19 cellular contexts compared by ENCODE assay signal in the genomic region with DNA sequence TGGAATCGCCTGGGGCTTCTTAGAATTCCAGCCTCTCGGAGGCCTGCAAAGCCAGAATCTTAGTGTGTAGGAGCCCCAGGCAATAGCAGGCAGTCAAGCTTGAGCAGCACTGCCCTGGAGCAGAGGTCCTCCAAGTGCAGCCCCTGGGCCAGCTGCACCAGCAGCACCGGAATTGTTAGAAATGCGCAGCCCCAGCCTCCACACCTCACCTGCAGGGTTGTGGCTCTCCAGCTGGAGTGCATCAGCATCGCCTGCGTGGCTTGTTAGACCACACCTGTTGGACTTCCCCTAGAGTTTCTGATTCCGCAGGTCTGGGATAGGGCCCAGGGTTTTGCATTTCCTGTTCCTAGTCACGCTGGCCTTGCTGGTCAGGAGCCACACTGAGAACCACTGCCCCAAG.
DNase-seq lines count a peak whose midpoint lies in the region; ATAC-seq and TF ChIP-seq lines count a peak whose summit lies in the region.
"Had no signal": no experiment of that assay in that cellular context is flagged by ENCODE, and none has a peak within 500 bp of the region (broad histone marks: within the 10 kb centered on the region; RNA-seq: fewer than 3 reads in every experiment).

No MANE protein-coding gene starts in this region.

- peaks cover 6 to 57% (median 28%) of the 10 kb centered on the region in 11 experiments; a peak in 19 of 22 replicates for H3K36me3 ChIP-seq in BLaER1 treated with 17β-estradiol and CSF1 and Interleukin-3, amounts not matched to agents 10 nM and 100 nM
- no peaks in the 10 kb centered on the region for H3K36me3 ChIP-seq in sigmoid colon
- H3K36me3 ChIP-seq: Peyer's patch, tibial nerve had no signal

- WGBS in sigmoid colon, 2 donors = 83% methylated on average over 8 of the region's 8 CpGs

- H3K27ac Mint-ChIP-seq in glutamatergic neuron (ENCODE audit: unreplicated experiment) = no peak overlapping the region
- H3K27ac Mint-ChIP-seq: effector memory CD8-positive, alpha-beta T cell; immature natural killer cell had no signal

- ATAC-seq in activated T-cell treated with anti-CD3 and anti-CD28 coated beads, Interleukin-2, amount 50 U/mL, for 4 hours = no peak
- ATAC-seq: activated CD4-positive, CD25-positive, alpha-beta regulatory T cell treated with anti-CD3 and anti-CD28 coated beads, Interleukin-2, amount 50 U/mL, for 24 hours; effector memory CD8-positive, alpha-beta T cell had no signal

- no peaks in the 10 kb centered on the region for H3K9me3 Mint-ChIP-seq in glutamatergic neuron (ENCODE audit: unreplicated experiment)
- no peaks in the 10 kb centered on the region for H3K9me3 Mint-ChIP-seq in activated T-cell treated with anti-CD3 and anti-CD28 coated beads, Interleukin-2, amount 50 U/mL, for 4 hours
- H3K9me3 Mint-ChIP-seq: effector memory CD8-positive, alpha-beta T cell; immature natural killer cell had no signal

- H3K4me1 Mint-ChIP-seq in glutamatergic neuron (ENCODE audit: low read depth, unreplicated experiment) = peaks cover 11% of the 10 kb centered on the region
- H3K4me1 Mint-ChIP-seq in activated T-cell treated with anti-CD3 and anti-CD28 coated beads, Interleukin-2, amount 50 U/mL, for 4 hours (ENCODE audit: low read depth) = no peaks in the 10 kb centered on the region
- H3K4me1 Mint-ChIP-seq: immature natural killer cell had no signal

- TF ChIP-seq POLR2A in sigmoid colon (IDR thresholded peaks at IDR 0.05) = no peak

- H3K4me2 ChIP-seq in BLaER1 treated with 17β-estradiol and CSF1 and Interleukin-3, amounts not matched to agents 10 nM and 100 nM = peak overlapping the region in 9 of 11 experiments; percentile 1 to 35 (median 14); a peak in 9 of 22 replicates

- no peaks in the 10 kb centered on the region for H3K36me3 Mint-ChIP-seq in glutamatergic neuron (ENCODE audit: unreplicated experiment)
- no peaks in the 10 kb centered on the region for H3K36me3 Mint-ChIP-seq in activated T-cell treated with anti-CD3 and anti-CD28 coated beads, Interleukin-2, amount 50 U/mL, for 4 hours (ENCODE audit: insufficient read depth)
- H3K36me3 Mint-ChIP-seq: immature natural killer cell had no signal

- H3K27ac ChIP-seq in BLaER1 treated with 17β-estradiol and CSF1 and Interleukin-3, amounts not matched to agents 10 nM and 100 nM = peak overlapping the region in 1 of 11 experiments; percentile 28; a peak in 2 of 22 replicates
- H3K27ac ChIP-seq in RWPE1 (peak overlapping the region; percentile 72), sigmoid colon (peak overlapping the region; percentile 27 to 90 (median 78))
- H3K27ac ChIP-seq: parathyroid adenoma had no signal

- in situ Hi-C loops in KBM-7 (cut with MboI; ENCODE audit: low pct_unique_long_range_greater_than_20kb, low sequenced_read_pairs) = no loop called here

- TF ChIP-seq CTCF in RWPE1 (conservative IDR thresholded peaks at IDR 0.05; ENCODE audit: low read depth) = no peak
- no peak for TF ChIP-seq CTCF in glutamatergic neuron (IDR thresholded peaks at IDR 0.05; ENCODE audit: partially characterized antibody, unreplicated experiment)
- no peak for TF ChIP-seq CTCF in sigmoid colon (IDR thresholded peaks at IDR 0.05)

- peaks cover 3% of the 10 kb centered on the region for H3K27me3 Mint-ChIP-seq in glutamatergic neuron (ENCODE audit: unreplicated experiment)
- peaks cover 2% of the 10 kb centered on the region for H3K27me3 Mint-ChIP-seq in activated T-cell treated with anti-CD3 and anti-CD28 coated beads, Interleukin-2, amount 50 U/mL, for 4 hours (ENCODE audit: low read depth)

- 0 out of 22 replicates have a peak overlapping the region, but pooled peaks of 1 of the 11 experiments have one; percentile 15 for H3K9ac ChIP-seq in BLaER1 treated with 17β-estradiol and CSF1 and Interleukin-3, amounts not matched to agents 10 nM and 100 nM
- H3K9ac ChIP-seq: parathyroid adenoma had no signal

- POLR2A ChIA-PET in RWPE1 (lab: Yijun Ruan, JAX; ENCODE audit: low non-redundant PET) = no interaction called here

- DNase-seq in RWPE1 (ENCODE audit: low spot score) (no peak), glutamatergic neuron (peak; percentile 15), sigmoid colon (no peak), AG08396 (ENCODE audit: low spot score) (no peak), KBM-7 (no peak)
- DNase-seq in activated CD4-positive, alpha-beta T cell treated with anti-CD3 and anti-CD28 coated beads for 1 hour = no peak
- no peak for DNase-seq in activated T-cell treated with anti-CD3 and anti-CD28 coated beads, Interleukin-2, amount 50 U/mL, for 4 hours
- DNase-seq: activated naive CD4-positive, alpha-beta T cell; effector memory CD8-positive, alpha-beta T cell; foreskin melanocyte; immature natural killer cell; MG63; NCI-H2029 treated with DMSO at 0.1 percent for 48 hours; NCI-H69 had no signal

- H3K4me1 ChIP-seq in BLaER1 treated with 17β-estradiol and CSF1 and Interleukin-3, amounts not matched to agents 10 nM and 100 nM = peaks cover 31 to 54% (median 46%) of the 10 kb centered on the region in 10 experiments
- H3K4me1 ChIP-seq in sigmoid colon = peaks cover 0 to 84% (median 61%) of the 10 kb centered on the region in 4 donors
- H3K4me1 ChIP-seq: parathyroid adenoma had no signal

- H3K4me3 Mint-ChIP-seq in glutamatergic neuron (ENCODE audit: unreplicated experiment) = no peak overlapping the region
- H3K4me3 Mint-ChIP-seq in activated T-cell treated with anti-CD3 and anti-CD28 coated beads, Interleukin-2, amount 50 U/mL, for 4 hours = no peak overlapping the region
- H3K4me3 Mint-ChIP-seq: effector memory CD8-positive, alpha-beta T cell; immature natural killer cell had no signal

- intact Hi-C loops in sigmoid colon (cut with DNase I) = no loop called here

- CTCF ChIA-PET in RWPE1 (lab: Yijun Ruan, JAX) = interaction anchor here (0.7 to 0.9 kb wide), 2 partner anchors 148 to 164 kb away, joined by 3 to 5 read pairs; no protein-coding TSS in a partner anchor

- peaks cover 0 to 55% (median 36%) of the 10 kb centered on the region in 11 experiments; a peak in 18 of 22 replicates for H4K20me1 ChIP-seq in BLaER1 treated with 17β-estradiol and CSF1 and Interleukin-3, amounts not matched to agents 10 nM and 100 nM

- H3K4me3 ChIP-seq in BLaER1 treated with 17β-estradiol and CSF1 and Interleukin-3, amounts not matched to agents 10 nM and 100 nM = no peak overlapping the region
- H3K4me3 ChIP-seq in sigmoid colon = no peak overlapping the region
- H3K4me3 ChIP-seq: MG63, Peyer's patch, tibial nerve had no signal

- no peaks in the 10 kb centered on the region for H3K9me3 ChIP-seq in BLaER1 treated with 17β-estradiol and CSF1 and Interleukin-3, amounts not matched to agents 10 nM and 100 nM (replicated peaks in 1 of 11)
- no peaks in the 10 kb centered on the region for H3K9me3 ChIP-seq in sigmoid colon
- H3K9me3 ChIP-seq: MG63, Peyer's patch, tibial nerve had no signal

- TF ChIP-seq EP300 in sigmoid colon (IDR thresholded peaks at IDR 0.05) = no peak

- H3K27me3 ChIP-seq in BLaER1 treated with 17β-estradiol and CSF1 and Interleukin-3, amounts not matched to agents 10 nM and 100 nM = no peaks in the 10 kb centered on the region
- H3K27me3 ChIP-seq in sigmoid colon = no peaks in the 10 kb centered on the region
- H3K27me3 ChIP-seq: MG63, Peyer's patch, tibial nerve had no signal
